33 cellular contexts compared by ENCODE assay signal in the genomic region with DNA sequence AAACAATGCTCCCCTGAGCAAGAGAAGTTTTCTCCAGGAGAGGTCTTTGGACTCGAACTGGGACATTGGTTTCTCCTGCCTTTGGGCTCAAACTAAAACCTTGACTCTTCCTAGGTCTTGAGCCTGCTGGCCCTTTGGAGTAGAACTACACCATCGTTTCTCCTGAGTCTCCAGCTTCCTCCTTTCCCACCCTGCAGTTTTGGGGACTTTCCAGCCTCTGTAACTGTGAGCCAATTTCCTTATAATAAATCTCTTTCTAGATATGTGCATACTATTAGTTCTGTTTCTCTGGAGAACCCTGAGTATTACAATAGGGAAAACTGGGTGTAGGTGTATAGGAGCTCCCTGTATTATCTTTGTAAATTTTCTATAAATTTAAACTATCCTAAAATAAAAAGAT.
"Had no signal": no experiment of that assay in that cellular context is flagged by ENCODE, and none has a peak within 500 bp of the region (broad histone marks: within the 10 kb centered on the region; RNA-seq: fewer than 3 reads in every experiment).

No MANE protein-coding gene starts in this region.

- H3K4me3 Mint-ChIP-seq: activated CD4-positive, alpha-beta memory T cell treated with anti-CD3 and anti-CD28 coated beads, Interleukin-2, amount 10 ng/mL, durations not matched to agents 7 days and 5 days; activated CD4-positive, alpha-beta T cell treated with anti-CD3 and anti-CD28 coated beads for 36 hours; activated CD4-positive, alpha-beta T cell treated with anti-CD3 and anti-CD28 coated beads, Interleukin-2, amount 10 ng/mL, durations not matched to agents 7 days and 5 days; activated CD8-positive, alpha-beta memory T cell treated with anti-CD3 and anti-CD28 coated beads, Interleukin-2, amount 10 ng/mL, durations not matched to agents 7 days and 5 days; activated CD8-positive, alpha-beta T cell treated with anti-CD3 and anti-CD28 coated beads, Interleukin-2, amount 10 ng/mL, durations not matched to agents 7 days and 5 days; activated naive CD4-positive, alpha-beta T cell treated with anti-CD3 and anti-CD28 coated beads, Interleukin-2, amount 10 ng/mL, durations not matched to agents 7 days and 5 days; activated naive CD4-positive, alpha-beta T cell treated with anti-CD3 and anti-CD28 coated beads, Interleukin-2, amount 50 U/mL, for 24 hours; activated naive CD8-positive, alpha-beta T cell; activated naive CD8-positive, alpha-beta T cell treated with anti-CD3 and anti-CD28 coated beads, Interleukin-2, amount 10 ng/mL, durations not matched to agents 7 days and 5 days; activated naive CD8-positive, alpha-beta T cell treated with anti-CD3 and anti-CD28 coated beads, Interleukin-2, amount 50 U/mL, for 24 hours; activated T-cell treated with anti-CD3 and anti-CD28 coated beads, Interleukin-2, amount 50 U/mL, for 24 hours; T-helper 1 cell treated with Interleukin-12 subunit alpha and Interleukin-12 subunit beta and Interleukin-4 antibody, amounts not matched to agents 30 μg/mL and 1 μg/mL, for 36 hours; T-helper 2 cell treated with Interferon-gamma antibody and Interleukin-4, amounts not matched to agents 5 μg/mL and 100 μg/mL, for 36 hours had no signal

- H3K27ac Mint-ChIP-seq: activated CD4-positive, alpha-beta memory T cell treated with anti-CD3 and anti-CD28 coated beads, Interleukin-2, amount 10 ng/mL, durations not matched to agents 7 days and 5 days; activated CD4-positive, alpha-beta T cell treated with anti-CD3 and anti-CD28 coated beads for 36 hours; activated CD4-positive, alpha-beta T cell treated with anti-CD3 and anti-CD28 coated beads, Interleukin-2, amount 10 ng/mL, durations not matched to agents 7 days and 5 days; activated CD8-positive, alpha-beta memory T cell treated with anti-CD3 and anti-CD28 coated beads, Interleukin-2, amount 10 ng/mL, durations not matched to agents 7 days and 5 days; activated CD8-positive, alpha-beta T cell treated with anti-CD3 and anti-CD28 coated beads, Interleukin-2, amount 10 ng/mL, durations not matched to agents 7 days and 5 days; activated naive CD4-positive, alpha-beta T cell treated with anti-CD3 and anti-CD28 coated beads, Interleukin-2, amount 10 ng/mL, durations not matched to agents 7 days and 5 days; activated naive CD4-positive, alpha-beta T cell treated with anti-CD3 and anti-CD28 coated beads, Interleukin-2, amount 50 U/mL, for 24 hours; activated naive CD8-positive, alpha-beta T cell; activated naive CD8-positive, alpha-beta T cell treated with anti-CD3 and anti-CD28 coated beads, Interleukin-2, amount 10 ng/mL, durations not matched to agents 7 days and 5 days; activated naive CD8-positive, alpha-beta T cell treated with anti-CD3 and anti-CD28 coated beads, Interleukin-2, amount 50 U/mL, for 24 hours; activated T-cell treated with anti-CD3 and anti-CD28 coated beads, Interleukin-2, amount 50 U/mL, for 24 hours; activated T-helper 2 cell treated with anti-CD3 and anti-CD28 coated beads, Interferon-gamma antibody, Interleukin-2, Interleukin-4, amounts not matched to agents 10 μg/mL and 5 μg/mL and 100 μg/mL, durations not matched to agents 14 hours and 24 hours and 36 hours; T-helper 1 cell treated with Interleukin-12 subunit alpha and Interleukin-12 subunit beta and Interleukin-4 antibody, amounts not matched to agents 30 μg/mL and 1 μg/mL, for 36 hours; T-helper 2 cell treated with Interferon-gamma antibody and Interleukin-4, amounts not matched to agents 5 μg/mL and 100 μg/mL, for 36 hours had no signal

- DNase-seq: activated CD4-positive, alpha-beta memory T cell treated with anti-CD3 and anti-CD28 coated beads, Interleukin-2, amount 10 ng/mL, durations not matched to agents 7 days and 5 days; activated CD4-positive, alpha-beta T cell treated with anti-CD3 and anti-CD28 coated beads for 1 hour; activated CD4-positive, alpha-beta T cell treated with anti-CD3 and anti-CD28 coated beads for 36 hours; activated CD4-positive, alpha-beta T cell treated with anti-CD3 and anti-CD28 coated beads for 48 hours; activated CD4-positive, alpha-beta T cell treated with anti-CD3 and anti-CD28 coated beads, Interleukin-2, amount 10 ng/mL, durations not matched to agents 7 days and 5 days; activated CD4-positive, alpha-beta T cell treated with anti-CD3 and anti-CD28 coated beads, Interleukin-2, amount 50 U/mL, for 48 hours; activated CD4-positive, CD25-positive, alpha-beta regulatory T cell; activated CD8-positive, alpha-beta memory T cell treated with anti-CD3 and anti-CD28 coated beads for 24 hours; activated CD8-positive, alpha-beta memory T cell treated with anti-CD3 and anti-CD28 coated beads, Interleukin-2, amount 10 ng/mL, durations not matched to agents 7 days and 5 days; activated CD8-positive, alpha-beta memory T cell treated with anti-CD3 and anti-CD28 coated beads, Interleukin-2, amount 50 U/mL, for 48 hours; activated CD8-positive, alpha-beta T cell treated with anti-CD3 and anti-CD28 coated beads, Interleukin-2, amount 10 ng/mL, durations not matched to agents 7 days and 5 days; activated effector memory CD4-positive, alpha-beta T cell treated with Interleukin-2 at 50 U/mL for 16 hours; activated gamma-delta T cell; activated naive CD4-positive, alpha-beta T cell treated with anti-CD3 and anti-CD28 coated beads, Interleukin-2, amount 10 ng/mL, durations not matched to agents 7 days and 5 days; activated naive CD4-positive, alpha-beta T cell treated with Interleukin-2 at 50 U/mL for 16 hours; activated naive CD8-positive, alpha-beta T cell treated with anti-CD3 and anti-CD28 coated beads, Interleukin-2, amount 10 ng/mL, durations not matched to agents 7 days and 5 days; activated naive CD8-positive, alpha-beta T cell treated with anti-CD3 and anti-CD28 coated beads, Interleukin-2, amount 50 U/mL, for 24 hours; activated T-cell treated with anti-CD3 and anti-CD28 coated beads, Interleukin-2, amount 50 U/mL, for 24 hours; activated T-cell treated with anti-CD3 and anti-CD28 coated beads, Interleukin-2, amount 50 U/mL, for 48 hours; amygdala; aorta; body of pancreas; brain microvascular endothelial cell; central memory CD4-positive, alpha-beta T cell; T-helper 1 cell; T-helper 2 cell; T-helper 9 cell had no signal

- H3K36me3 Mint-ChIP-seq: activated CD8-positive, alpha-beta memory T cell treated with anti-CD3 and anti-CD28 coated beads, Interleukin-2, amount 10 ng/mL, durations not matched to agents 7 days and 5 days; activated naive CD4-positive, alpha-beta T cell treated with anti-CD3 and anti-CD28 coated beads, Interleukin-2, amount 10 ng/mL, durations not matched to agents 7 days and 5 days; activated naive CD4-positive, alpha-beta T cell treated with anti-CD3 and anti-CD28 coated beads, Interleukin-2, amount 50 U/mL, for 24 hours; activated naive CD8-positive, alpha-beta T cell; activated naive CD8-positive, alpha-beta T cell treated with anti-CD3 and anti-CD28 coated beads, Interleukin-2, amount 10 ng/mL, durations not matched to agents 7 days and 5 days had no signal

- H3K4me1 Mint-ChIP-seq: activated naive CD4-positive, alpha-beta T cell treated with anti-CD3 and anti-CD28 coated beads, Interleukin-2, amount 50 U/mL, for 24 hours had no signal

- ATAC-seq: activated CD4-positive, alpha-beta T cell treated with anti-CD3 and anti-CD28 coated beads for 36 hours; activated CD4-positive, CD25-positive, alpha-beta regulatory T cell treated with anti-CD3 and anti-CD28 coated beads, Interleukin-2, amount 50 U/mL, for 24 hours; activated CD8-positive, alpha-beta memory T cell treated with anti-CD3 and anti-CD28 coated beads, Interleukin-2, amount 10 ng/mL, durations not matched to agents 7 days and 5 days; activated CD8-positive, alpha-beta T cell treated with anti-CD3 and anti-CD28 coated beads, Interleukin-2, amount 10 ng/mL, durations not matched to agents 7 days and 5 days; activated naive CD8-positive, alpha-beta T cell treated with anti-CD3 and anti-CD28 coated beads, Interleukin-2, amount 50 U/mL, for 24 hours; body of pancreas had no signal

- H3K9me3 Mint-ChIP-seq: activated naive CD4-positive, alpha-beta T cell treated with anti-CD3 and anti-CD28 coated beads, Interleukin-2, amount 10 ng/mL, durations not matched to agents 7 days and 5 days; activated naive CD4-positive, alpha-beta T cell treated with anti-CD3 and anti-CD28 coated beads, Interleukin-2, amount 50 U/mL, for 24 hours; activated naive CD8-positive, alpha-beta T cell treated with anti-CD3 and anti-CD28 coated beads, Interleukin-2, amount 50 U/mL, for 24 hours; activated T-cell treated with anti-CD3 and anti-CD28 coated beads, Interleukin-2, amount 50 U/mL, for 24 hours; T-helper 1 cell treated with Interleukin-12 subunit alpha and Interleukin-12 subunit beta and Interleukin-4 antibody, amounts not matched to agents 30 μg/mL and 1 μg/mL, for 36 hours; T-helper 2 cell treated with Interferon-gamma antibody and Interleukin-4, amounts not matched to agents 5 μg/mL and 100 μg/mL, for 36 hours had no signal
